ENCODE assay signal across 24 cellular contexts in the genomic region with DNA sequence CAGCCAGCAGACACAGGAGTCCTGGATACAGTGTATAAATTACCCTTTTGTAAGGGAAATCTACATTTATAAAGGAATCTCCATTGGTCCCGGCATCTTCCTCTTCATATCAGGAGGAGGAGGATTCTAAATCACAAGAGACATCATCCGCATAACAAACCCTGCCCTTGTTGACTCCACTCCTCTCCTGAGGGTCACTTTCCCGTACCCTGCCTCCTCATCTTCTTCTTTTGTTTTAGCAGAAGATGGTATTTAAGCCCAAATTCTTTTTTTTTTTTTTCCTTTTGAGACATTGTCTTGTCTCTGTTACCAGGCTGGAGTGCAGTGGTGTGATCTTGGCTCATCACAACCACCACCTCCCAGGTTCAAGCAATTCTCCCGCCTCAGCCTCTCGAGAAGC. TPM values are rescaled to one million over a fixed set of nuclear protein-coding genes. Genes with fewer than 3 reads are reported as not detected.
DNase-seq lines count a peak whose midpoint lies in the region; ATAC-seq, FAIRE-seq and TF ChIP-seq lines count a peak whose summit lies in the region.
"Had no signal": no experiment of that assay in that cellular context is flagged by ENCODE, and none has a peak within 500 bp of the region (broad histone marks: within the 10 kb centered on the region; RNA-seq: fewer than 3 reads in every experiment).

No MANE protein-coding gene starts in this region.

- no peak overlapping the region for H3K4me2 ChIP-seq in H1 (ENCODE audit: insufficient read depth in 1 of 2, low read depth in 2 of 2, low read length in 2 of 2)

- H3K14ac ChIP-seq in H1 (ENCODE audit: insufficient read length), result no peak overlapping the region

- H4K8ac ChIP-seq in H1 (ENCODE audit: extremely low read depth, insufficient read depth, low read length), result no peak overlapping the region

- no peak for ATAC-seq in left cardiac atrium

- H3K56ac ChIP-seq in H1 (replicated peaks; ENCODE audit: insufficient read length, low read depth, low read length), result no peak overlapping the region

- BruUV-seq in Caco-2 (replicated peaks; lab: Mats Ljungman, UMichigan), result no TSS peak

- H3K9me3 ChIP-seq in Caco-2, result no peaks in the 10 kb centered on the region
- H3K9me3 ChIP-seq in HAP-1, result no peaks in the 10 kb centered on the region
- H3K9me3 ChIP-seq in H1 (ENCODE audit: insufficient read depth in 2 of 2, low read depth in 1 of 2, low read length in 1 of 2), result no peaks in the 10 kb centered on the region
- no peaks in the 10 kb centered on the region for H3K9me3 ChIP-seq in iPS-20b (ENCODE audit: insufficient read depth, low read depth, low read length)

- H3K36me3 Mint-ChIP-seq in Caco-2 (ENCODE audit: insufficient read depth, unreplicated experiment), result peaks cover 50% of the 10 kb centered on the region
- no peaks in the 10 kb centered on the region for H3K36me3 Mint-ChIP-seq in progenitor cell of endocrine pancreas (ENCODE audit: insufficient read depth)

- no peak overlapping the region for H2BK15ac ChIP-seq in H1 (ENCODE audit: low read length)

- no peaks in the 10 kb centered on the region for H3K27me3 Mint-ChIP-seq in Caco-2 (ENCODE audit: insufficient read depth, unreplicated experiment)
- no peaks in the 10 kb centered on the region for H3K27me3 Mint-ChIP-seq in progenitor cell of endocrine pancreas

- H4K91ac ChIP-seq in H1 (replicated peaks; ENCODE audit: insufficient read length, low read length), result no peak overlapping the region

- no peak for FAIRE-seq in H1 (lab: Jason Lieb, UNC)

- WGBS in H1 (ENCODE audit: extremely low coverage in 1 of 2, insufficient coverage in 1 of 2, insufficient read length in 1 of 2, insufficient replicate concordance in 2 of 2, low coverage in 1 of 2, low lambda C conversion rate in 2 of 2, missing lambda C conversion rate in 1 of 2), 2 experiments, result 15% methylated on average over 5 of the region's 5 CpGs; no CpG with 5 or more reads in 1 of the 2 experiments

- no peak overlapping the region for H3K9ac ChIP-seq in H1 (replicated peaks in 1 of 4; ENCODE audit: extremely low read depth in 1 of 4, low read depth in 3 of 4, low read length in 3 of 4)
- peak overlapping the region; percentile 73; the same call in 1 of the 2 replicates for H3K9ac ChIP-seq in iPS-20b (ENCODE audit: low read depth, low read length)

- no peak overlapping the region for H2BK120ac ChIP-seq in H1 (replicated peaks; ENCODE audit: low read depth, low read length)

- H3K27ac ChIP-seq in H1 (ENCODE audit: low read depth, low read length), result peak overlapping the region; percentile 69; the same call in 1 of the 2 replicates
- peak overlapping the region; percentile 98 for H3K27ac ChIP-seq in iPS-20b (ENCODE audit: low read length)
- H3K27ac ChIP-seq: RWPE1 had no signal

- no peak overlapping the region for H3K4me3 ChIP-seq in Caco-2 (ENCODE audit: low read depth, low read length)
- H3K4me3 ChIP-seq in HAP-1, result no peak overlapping the region
- no peak overlapping the region for H3K4me3 ChIP-seq in H1 (ENCODE audit: extremely low read depth in 1 of 4, insufficient read depth in 2 of 4, low read depth in 3 of 4, low read length in 4 of 4)
- no peak overlapping the region for H3K4me3 ChIP-seq in iPS-20b (ENCODE audit: low read length)

- no peak overlapping the region; the same call in 1 of the 2 replicates for H2BK12ac ChIP-seq in H1 (ENCODE audit: low read depth, low read length)

- no peak for TF ChIP-seq EP300 in H1 (IDR thresholded peaks at IDR 0.05; ENCODE audit: borderline replicate concordance in 1 of 2, low read depth in 2 of 2, low read length in 2 of 2)

- no peaks in the 10 kb centered on the region for H3K36me3 ChIP-seq in Caco-2 (ENCODE audit: control insufficient read depth, insufficient read depth, low read length)
- H3K36me3 ChIP-seq in HAP-1 (replicated peaks), result no peaks in the 10 kb centered on the region
- no peaks in the 10 kb centered on the region for H3K36me3 ChIP-seq in H1 (ENCODE audit: control insufficient read depth in 2 of 4, insufficient read depth in 4 of 4, low read length in 3 of 4)
- no peaks in the 10 kb centered on the region for H3K36me3 ChIP-seq in iPS-20b (ENCODE audit: insufficient read depth, low read depth, low read length)

- no peak for TF ChIP-seq POLR2A in H1 (IDR thresholded peaks at IDR 0.05; ENCODE audit: control extremely low read depth in 1 of 2, low read depth in 2 of 2, low read length in 2 of 2)

- H3K23ac ChIP-seq in H1 (ENCODE audit: insufficient read length), result no peak overlapping the region

- peaks cover 18% of the 10 kb centered on the region for H3K4me1 Mint-ChIP-seq in Caco-2 (ENCODE audit: low read depth, unreplicated experiment)
- H3K4me1 Mint-ChIP-seq in progenitor cell of endocrine pancreas (ENCODE audit: low read depth), result peaks cover 22% of the 10 kb centered on the region

- no peak overlapping the region for H2BK20ac ChIP-seq in H1 (ENCODE audit: low read length)

- no peak overlapping the region for H3K4ac ChIP-seq in H1 (replicated peaks; ENCODE audit: insufficient read length, low read depth, low read length)

- peak overlapping the region; percentile 35 for H3K27ac Mint-ChIP-seq in Caco-2 (ENCODE audit: unreplicated experiment)
- H3K27ac Mint-ChIP-seq in progenitor cell of endocrine pancreas, result no peak overlapping the region

- no peaks in the 10 kb centered on the region for H3K79me2 ChIP-seq in H1 (ENCODE audit: control insufficient read depth in 1 of 2, insufficient read depth in 2 of 2, low read length in 2 of 2)

- peak overlapping the region; percentile 97; the same call in 1 of the 2 replicates for H2AK5ac ChIP-seq in H1 (ENCODE audit: low read depth, low read length)

- DNase-seq in Caco-2 (no peak), HAP-1 (ENCODE audit: low spot score in 2 of 2) (peak; percentile 26 to 33), H1 (ENCODE audit: low read depth in 1 of 2, low spot score in 2 of 2) (peak in 1 of 2 experiments; percentile 66), left cardiac atrium (no peak), inferior parietal cortex (ENCODE audit: extremely low spot score) (no peak), progenitor cell of endocrine pancreas (ENCODE audit: low spot score, unreplicated experiment) (no peak), foreskin melanocyte (no peak)
- DNase-seq: 8988T, ACHN, DMS153, DND-41, GOT3, NCI-H1048, NCI-H1417, NCI-H1694, NCI-H2081, NCI-H2227 treated with DMSO at 0.1 percent for 48 hours, NCI-H526 treated with DMSO at 0.1 percent for 48 hours, SHP77 had no signal

- peaks cover 32% of the 10 kb centered on the region for H3K4me1 ChIP-seq in Caco-2
- H3K4me1 ChIP-seq in HAP-1, result peaks cover 23% of the 10 kb centered on the region
- peaks cover 9 to 28% (median 17%) of the 10 kb centered on the region in 4 experiments for H3K4me1 ChIP-seq in H1 (replicated peaks in 1 of 4; ENCODE audit: control insufficient read depth in 3 of 4, insufficient read depth in 4 of 4, low read length in 3 of 4)
- H3K4me1 ChIP-seq in iPS-20b (ENCODE audit: insufficient read depth, low read length), result peaks cover 22% of the 10 kb centered on the region; the same call in 1 of the 2 replicates

- POLR2A ChIA-PET in Caco-2 (lab: Charles Lee), result no interaction called here
- POLR2A ChIA-PET in H1 (lab: Charles Lee; ENCODE audit: partially characterized antibody), result interaction anchor here (1.3 to 5.6 kb wide), 7 partner anchors 10 to 34 kb away, joined by 4 to 37 read pairs (median 6); partner anchors contain the start of genes ERVH48-1 and PKNOX1

- CTCF ChIA-PET in Caco-2 (lab: Charles Lee) (no interaction called here), H1 (lab: Charles Lee; ENCODE audit: partially characterized antibody) (interaction anchor here (0.9 kb wide), 1 partner anchor 22 kb away, joined by 3 read pairs; no protein-coding TSS in a partner anchor)

- in situ Hi-C loops in HAP-1 (cut with MboI; ENCODE audit: low sequenced_read_pairs), result no loop called here

- H4K5ac ChIP-seq in H1 (ENCODE audit: insufficient read length, low read depth, low read length), result no peak overlapping the region

- H3K4me3 Mint-ChIP-seq in Caco-2 (ENCODE audit: unreplicated experiment) (no peak overlapping the region), progenitor cell of endocrine pancreas (ENCODE audit: low read depth) (no peak overlapping the region)

- H4K20me1 ChIP-seq in H1 (replicated peaks in 1 of 2; ENCODE audit: control insufficient read depth in 1 of 2, insufficient read depth in 2 of 2, low read length in 2 of 2), result no peaks in the 10 kb centered on the region

- H3K27me3 ChIP-seq in Caco-2 (replicated peaks; ENCODE audit: control insufficient read depth, insufficient read depth, low read length), result no peaks in the 10 kb centered on the region
- no peaks in the 10 kb centered on the region for H3K27me3 ChIP-seq in HAP-1 (ENCODE audit: low read depth)
- no peaks in the 10 kb centered on the region for H3K27me3 ChIP-seq in H1 (replicated peaks in 1 of 4; ENCODE audit: control insufficient read depth in 3 of 4, extremely low read depth in 1 of 4, insufficient read depth in 3 of 4, low read length in 3 of 4)
- no peaks in the 10 kb centered on the region for H3K27me3 ChIP-seq in iPS-20b (ENCODE audit: insufficient read depth, low read length)

- H2AFZ ChIP-seq in H1 (ENCODE audit: low read length), result no peak overlapping the region

- peak overlapping the region; percentile 99 for H2BK5ac ChIP-seq in H1 (ENCODE audit: low read depth, low read length)

- intact Hi-C loops in Caco-2 (cut with micrococcal nuclease; ENCODE audit: unreplicated experiment), result no loop called here
- intact Hi-C loops in left cardiac atrium (cut with DNase I), result loop anchor here in 1 of 2 donors (10.0 kb wide), 1 partner anchor 45 kb away; no protein-coding TSS in a partner anchor

- no peaks in the 10 kb centered on the region for H3K79me1 ChIP-seq in H1 (ENCODE audit: low read depth, low read length)

- H3K9me3 Mint-ChIP-seq in Caco-2 (ENCODE audit: unreplicated experiment) (no peaks in the 10 kb centered on the region), progenitor cell of endocrine pancreas (ENCODE audit: low read depth) (peaks cover 3% of the 10 kb centered on the region)

- TF ChIP-seq RAD21 in H1 (IDR thresholded peaks at IDR 0.05 in 1 of 2, conservative IDR thresholded peaks at IDR 0.05 in 1 of 2; ENCODE audit: low read depth in 2 of 2, low read length in 2 of 2), result no peak

- TF ChIP-seq CTCF in Caco-2 (IDR thresholded peaks at IDR 0.05; ENCODE audit: insufficient read depth in 1 of 2, low read depth in 1 of 2, low read length in 1 of 2, severe bottlenecking in 1 of 2, unreplicated experiment in 1 of 2) (no peak), H1 (IDR thresholded peaks at IDR 0.05; ENCODE audit: control extremely low read depth in 1 of 3, insufficient read depth in 1 of 3, low read depth in 1 of 3, low read length in 3 of 3) (no peak), progenitor cell of endocrine pancreas (IDR thresholded peaks at IDR 0.05; ENCODE audit: unreplicated experiment) (no peak)

- peak overlapping the region; percentile 44; the same call in 1 of the 2 replicates for H3K18ac ChIP-seq in H1 (ENCODE audit: extremely low read depth, low read length)

- H3K23me2 ChIP-seq in H1 (ENCODE audit: low read depth, low read length), result no peaks in the 10 kb centered on the region

RNA-seq across cellular contexts. Expression of gene PKNOX1, which starts 14.6 kb away (rescaled TPM):
- total RNA-seq in Caco-2 (2022) (10.7 TPM in 2 replicates), left cardiac atrium (1 to 10 TPM; 7.4 to 8.9 TPM), progenitor cell of endocrine pancreas (27.7 and 30.1 TPM in 2 replicates)
- total RNA-seq in H1 (2021; fragmentation: NEBNext Ultra II Directional; extraction: Animal tissue kit (Norgen Biotek cat#: 25700)), result 31.3 and 31.9 TPM in 2 replicates
- polyA plus RNA-seq in H1 (2011; rRNA removed), result 20.4 and 30.7 TPM in 2 replicates
- polyA plus RNA-seq in H1 (2011; cell fraction: cytosol; rRNA removed), result 36.3 TPM
- 27.8 TPM for polyA plus RNA-seq in H1 (2011; cell fraction: nucleus; rRNA removed)
- polyA plus RNA-seq in H1 (2012, experiment 1 of 2), result 15.7 to 22.7 TPM (median 18.7 TPM) in 4 replicates
- polyA plus RNA-seq in H1 (2012, experiment 2 of 2), result 5.0 TPM
- 10.9 TPM for polyA plus RNA-seq in H1 (2013, experiment 1 of 2)
- polyA plus RNA-seq in H1 (2013, experiment 2 of 2), result 9.7 TPM
- polyA minus RNA-seq in H1 (2011; rRNA and poly(A)+ RNA removed), result 56.6 and 90.5 TPM in 2 replicates
- 19.1 TPM for polyA minus RNA-seq in H1 (2011; cell fraction: cytosol; rRNA and poly(A)+ RNA removed)
- polyA minus RNA-seq in H1 (2011; cell fraction: nucleus; rRNA and poly(A)+ RNA removed), result 56.2 TPM

RNA-seq across cellular contexts. Expression of gene ERVH48-1, which starts 34.3 kb away (rescaled TPM):
- total RNA-seq in Caco-2 (2022) (37.9 and 47.7 TPM in 2 replicates), left cardiac atrium (not detected), progenitor cell of endocrine pancreas (0.91 and 1.5 TPM in 2 replicates)
- total RNA-seq in H1 (2021; fragmentation: NEBNext Ultra II Directional; extraction: Animal tissue kit (Norgen Biotek cat#: 25700)), result 14.9 and 17.7 TPM in 2 replicates
- polyA plus RNA-seq in H1 (2011; rRNA removed), result 4.0 and 4.2 TPM in 2 replicates
- 5.6 TPM for polyA plus RNA-seq in H1 (2011; cell fraction: cytosol; rRNA removed)
- 4.1 TPM for polyA plus RNA-seq in H1 (2011; cell fraction: nucleus; rRNA removed)
- polyA plus RNA-seq in H1 (2012, experiment 1 of 2), result 5.0 to 5.6 TPM (median 5.4 TPM) in 4 replicates
- 2.3 TPM for polyA plus RNA-seq in H1 (2012, experiment 2 of 2)
- 95.5 TPM for polyA plus RNA-seq in H1 (2013, experiment 1 of 2)
- polyA plus RNA-seq in H1 (2013, experiment 2 of 2), result 113 TPM
- 2.5 and 3.7 TPM in 2 replicates for polyA minus RNA-seq in H1 (2011; rRNA and poly(A)+ RNA removed)
- 2.5 TPM for polyA minus RNA-seq in H1 (2011; cell fraction: cytosol; rRNA and poly(A)+ RNA removed)
- 1.2 TPM for polyA minus RNA-seq in H1 (2011; cell fraction: nucleus; rRNA and poly(A)+ RNA removed)
- total RNA-seq: NCI-H460, SK-MEL-5 had no signal
- polyA plus RNA-seq: BJ had no signal

Comparison
In these comparisons a context has a peak if more than half of its experiments do, and no peak if none do; other contexts are left out.
1. DNase-seq: peak in HAP-1 (2 of 2); none in Caco-2 (0 of 2), left cardiac atrium (single experiment), inferior parietal cortex (single experiment), progenitor cell of endocrine pancreas (single experiment) and foreskin melanocyte (single experiment).